Comparison of ENCODE assay signal across 1 cellular context in genomic region chr1:61050541-61051454, GRCh38.
TF ChIP-seq lines count a peak whose summit lies in the region.

No MANE protein-coding gene starts in this region.

TF ChIP-seq in HEK293, 187 proteins besides CTCF, POLR2A, EP300 and RAD21 (continued from another document):
- TF ChIP-seq ELK4 (IDR thresholded peaks at IDR 0.05; ENCODE audit: borderline replicate concordance, low read depth, low read length) (no peak), ZNF2 (tag by site-specific recombination; IDR thresholded peaks at IDR 0.05) (no peak), HOXD13 (CRISPR knock-in tag; IDR thresholded peaks at IDR 0.05; ENCODE audit: borderline replicate concordance) (no peak), ZNF341 (tag by site-specific recombination; IDR thresholded peaks at IDR 0.05; ENCODE audit: low read depth) (peak; percentile 69), IKZF3 (tag by site-specific recombination; IDR thresholded peaks at IDR 0.05) (peak; percentile 42), ZFP37 (tag by site-specific recombination; IDR thresholded peaks at IDR 0.05) (no peak), GFI1B (tag by site-specific recombination; IDR thresholded peaks at IDR 0.05) (no peak), KLF8 (tag by site-specific recombination; IDR thresholded peaks at IDR 0.05) (peak; percentile 53; the same call in 1 of the 2 replicates), ZBTB21 (tag by site-specific recombination; IDR thresholded peaks at IDR 0.05) (no peak), SP3 (tag by site-specific recombination; IDR thresholded peaks at IDR 0.05) (peak; percentile 30; the same call in 1 of the 2 replicates), ZNF704 (tag by site-specific recombination; IDR thresholded peaks at IDR 0.05) (no peak), ZNF335 (tag by site-specific recombination; conservative IDR thresholded peaks at IDR 0.05) (peak; percentile 52), KLF1 (tag by site-specific recombination; IDR thresholded peaks at IDR 0.05) (no peak), ZNF473 (tag by site-specific recombination; IDR thresholded peaks at IDR 0.05) (no peak), ZNF513 (tag by site-specific recombination; IDR thresholded peaks at IDR 0.05) (peak; percentile 82), ZNF398 (tag by site-specific recombination; IDR thresholded peaks at IDR 0.05) (peak; percentile 73), PATZ1 (tag by site-specific recombination; IDR thresholded peaks at IDR 0.05) (peak; percentile 46), PRDM4 (tag by site-specific recombination; IDR thresholded peaks at IDR 0.05) (no peak), ZBTB26 (tag by site-specific recombination; optimal IDR thresholded peaks at IDR 0.05) (peak; percentile 54), ZSCAN30 (tag by site-specific recombination; IDR thresholded peaks at IDR 0.05) (0 out of 2 replicates have a peak, but pooled peaks have one; percentile 7), PBX3 (CRISPR knock-in tag; IDR thresholded peaks at IDR 0.05) (no peak), ZNF202 (tag by site-specific recombination; IDR thresholded peaks at IDR 0.05; ENCODE audit: borderline replicate concordance) (no peak), SALL2 (tag by site-specific recombination; IDR thresholded peaks at IDR 0.05; ENCODE audit: borderline replicate concordance) (no peak)
